In the genomic region with DNA sequence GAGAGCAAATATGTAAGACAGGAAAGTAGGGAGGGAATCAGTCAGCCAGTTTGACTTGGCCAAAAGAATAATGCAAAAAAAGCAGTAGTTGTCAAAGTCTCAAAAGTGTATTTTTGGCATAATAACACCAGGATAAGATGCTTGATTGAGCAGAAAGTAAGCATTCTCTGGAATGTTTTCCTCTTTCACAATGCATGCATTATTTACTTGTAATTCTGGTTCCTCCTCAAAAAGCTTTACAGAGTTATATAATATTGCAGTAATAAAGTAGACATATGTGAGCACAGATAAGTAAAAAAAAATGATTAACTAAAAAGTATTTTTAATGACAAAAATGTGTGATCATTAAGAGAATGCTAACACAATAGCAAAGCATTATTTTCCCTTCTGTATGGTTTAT, we compare ENCODE assay signal across 1 cellular context.
TF ChIP-seq lines count a peak whose summit lies in the region.

No MANE protein-coding gene starts in this region.

TF ChIP-seq in GM23338, 12 proteins besides CTCF, POLR2A, EP300 and RAD21 (continued from another document):
- no peak for TF ChIP-seq ZNF114 (CRISPR knock-in tag; IDR thresholded peaks at IDR 0.05)
- no peak for TF ChIP-seq STAT1 (IDR thresholded peaks at IDR 0.05; ENCODE audit: unreplicated experiment)
- TF ChIP-seq CREB1 (CRISPR knock-in tag; IDR thresholded peaks at IDR 0.05; ENCODE audit: low read depth) = no peak
- TF ChIP-seq, protein P1, sequence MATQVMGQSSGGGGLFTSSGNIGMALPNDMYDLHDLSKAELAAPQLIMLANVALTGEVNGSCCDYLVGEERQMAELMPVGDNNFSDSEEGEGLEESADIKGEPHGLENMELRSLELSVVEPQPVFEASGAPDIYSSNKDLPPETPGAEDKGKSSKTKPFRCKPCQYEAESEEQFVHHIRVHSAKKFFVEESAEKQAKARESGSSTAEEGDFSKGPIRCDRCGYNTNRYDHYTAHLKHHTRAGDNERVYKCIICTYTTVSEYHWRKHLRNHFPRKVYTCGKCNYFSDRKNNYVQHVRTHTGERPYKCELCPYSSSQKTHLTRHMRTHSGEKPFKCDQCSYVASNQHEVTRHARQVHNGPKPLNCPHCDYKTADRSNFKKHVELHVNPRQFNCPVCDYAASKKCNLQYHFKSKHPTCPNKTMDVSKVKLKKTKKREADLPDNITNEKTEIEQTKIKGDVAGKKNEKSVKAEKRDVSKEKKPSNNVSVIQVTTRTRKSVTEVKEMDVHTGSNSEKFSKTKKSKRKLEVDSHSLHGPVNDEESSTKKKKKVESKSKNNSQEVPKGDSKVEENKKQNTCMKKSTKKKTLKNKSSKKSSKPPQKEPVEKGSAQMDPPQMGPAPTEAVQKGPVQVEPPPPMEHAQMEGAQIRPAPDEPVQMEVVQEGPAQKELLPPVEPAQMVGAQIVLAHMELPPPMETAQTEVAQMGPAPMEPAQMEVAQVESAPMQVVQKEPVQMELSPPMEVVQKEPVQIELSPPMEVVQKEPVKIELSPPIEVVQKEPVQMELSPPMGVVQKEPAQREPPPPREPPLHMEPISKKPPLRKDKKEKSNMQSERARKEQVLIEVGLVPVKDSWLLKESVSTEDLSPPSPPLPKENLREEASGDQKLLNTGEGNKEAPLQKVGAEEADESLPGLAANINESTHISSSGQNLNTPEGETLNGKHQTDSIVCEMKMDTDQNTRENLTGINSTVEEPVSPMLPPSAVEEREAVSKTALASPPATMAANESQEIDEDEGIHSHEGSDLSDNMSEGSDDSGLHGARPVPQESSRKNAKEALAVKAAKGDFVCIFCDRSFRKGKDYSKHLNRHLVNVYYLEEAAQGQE (IDR thresholded peaks at IDR 0.05; ENCODE audit: unreplicated experiment) = no peak
- no peak for TF ChIP-seq EZH2phosphoT487 (IDR thresholded peaks at IDR 0.05; ENCODE audit: unreplicated experiment)
- TF ChIP-seq JUNB (IDR thresholded peaks at IDR 0.05; ENCODE audit: unreplicated experiment) = no peak
- TF ChIP-seq, protein P2, sequence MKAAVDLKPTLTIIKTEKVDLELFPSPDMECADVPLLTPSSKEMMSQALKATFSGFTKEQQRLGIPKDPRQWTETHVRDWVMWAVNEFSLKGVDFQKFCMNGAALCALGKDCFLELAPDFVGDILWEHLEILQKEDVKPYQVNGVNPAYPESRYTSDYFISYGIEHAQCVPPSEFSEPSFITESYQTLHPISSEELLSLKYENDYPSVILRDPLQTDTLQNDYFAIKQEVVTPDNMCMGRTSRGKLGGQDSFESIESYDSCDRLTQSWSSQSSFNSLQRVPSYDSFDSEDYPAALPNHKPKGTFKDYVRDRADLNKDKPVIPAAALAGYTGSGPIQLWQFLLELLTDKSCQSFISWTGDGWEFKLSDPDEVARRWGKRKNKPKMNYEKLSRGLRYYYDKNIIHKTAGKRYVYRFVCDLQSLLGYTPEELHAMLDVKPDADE (IDR thresholded peaks at IDR 0.05) = no peak
